Comparison of ENCODE assay signal across 1 cellular context in the genomic region with DNA sequence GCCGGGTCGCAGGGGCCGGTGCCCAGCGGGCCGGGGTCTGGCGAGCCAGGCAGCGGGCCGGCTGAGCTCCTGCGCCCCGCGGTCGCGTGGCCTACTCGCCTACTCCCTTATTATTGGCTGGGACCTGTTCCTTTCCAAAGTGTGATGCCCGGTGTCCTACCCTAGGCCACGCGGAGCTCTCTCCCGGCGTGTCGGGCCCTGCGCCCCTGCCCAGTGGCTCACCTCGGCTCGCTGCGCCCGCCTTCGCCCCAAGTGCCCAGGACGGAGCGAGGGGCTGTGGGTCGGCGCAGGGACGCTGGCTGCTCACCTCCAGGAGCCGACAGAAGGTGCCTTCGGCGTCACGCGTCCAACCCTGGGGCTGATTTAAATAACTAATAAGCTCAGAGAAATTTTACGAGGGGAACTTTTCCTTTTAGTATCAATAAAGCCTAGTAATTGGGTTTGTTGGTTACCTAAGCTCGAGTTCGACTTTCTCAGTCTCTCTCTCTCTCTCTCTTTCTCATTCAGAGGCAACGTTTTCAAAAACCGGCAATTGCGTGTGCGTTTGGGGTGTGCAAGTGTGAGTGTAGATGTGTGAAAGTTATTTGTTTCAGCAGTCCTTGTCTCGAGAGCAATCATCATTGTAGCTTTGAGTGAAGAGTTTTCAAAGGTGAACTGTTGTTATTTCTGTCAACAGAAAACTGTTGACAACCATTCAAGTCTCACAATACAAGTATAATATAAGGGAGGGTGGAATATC.
A peak's percentile ranks its signal among the peaks of the same experiment; 100 is the strongest.
TF ChIP-seq lines count a peak whose summit lies in the region.

No MANE protein-coding gene starts in this region.

TF ChIP-seq in GM23338, 12 proteins besides CTCF, POLR2A, EP300 and RAD21 (continued from another document):
- TF ChIP-seq, protein P1, sequence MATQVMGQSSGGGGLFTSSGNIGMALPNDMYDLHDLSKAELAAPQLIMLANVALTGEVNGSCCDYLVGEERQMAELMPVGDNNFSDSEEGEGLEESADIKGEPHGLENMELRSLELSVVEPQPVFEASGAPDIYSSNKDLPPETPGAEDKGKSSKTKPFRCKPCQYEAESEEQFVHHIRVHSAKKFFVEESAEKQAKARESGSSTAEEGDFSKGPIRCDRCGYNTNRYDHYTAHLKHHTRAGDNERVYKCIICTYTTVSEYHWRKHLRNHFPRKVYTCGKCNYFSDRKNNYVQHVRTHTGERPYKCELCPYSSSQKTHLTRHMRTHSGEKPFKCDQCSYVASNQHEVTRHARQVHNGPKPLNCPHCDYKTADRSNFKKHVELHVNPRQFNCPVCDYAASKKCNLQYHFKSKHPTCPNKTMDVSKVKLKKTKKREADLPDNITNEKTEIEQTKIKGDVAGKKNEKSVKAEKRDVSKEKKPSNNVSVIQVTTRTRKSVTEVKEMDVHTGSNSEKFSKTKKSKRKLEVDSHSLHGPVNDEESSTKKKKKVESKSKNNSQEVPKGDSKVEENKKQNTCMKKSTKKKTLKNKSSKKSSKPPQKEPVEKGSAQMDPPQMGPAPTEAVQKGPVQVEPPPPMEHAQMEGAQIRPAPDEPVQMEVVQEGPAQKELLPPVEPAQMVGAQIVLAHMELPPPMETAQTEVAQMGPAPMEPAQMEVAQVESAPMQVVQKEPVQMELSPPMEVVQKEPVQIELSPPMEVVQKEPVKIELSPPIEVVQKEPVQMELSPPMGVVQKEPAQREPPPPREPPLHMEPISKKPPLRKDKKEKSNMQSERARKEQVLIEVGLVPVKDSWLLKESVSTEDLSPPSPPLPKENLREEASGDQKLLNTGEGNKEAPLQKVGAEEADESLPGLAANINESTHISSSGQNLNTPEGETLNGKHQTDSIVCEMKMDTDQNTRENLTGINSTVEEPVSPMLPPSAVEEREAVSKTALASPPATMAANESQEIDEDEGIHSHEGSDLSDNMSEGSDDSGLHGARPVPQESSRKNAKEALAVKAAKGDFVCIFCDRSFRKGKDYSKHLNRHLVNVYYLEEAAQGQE (IDR thresholded peaks at IDR 0.05; ENCODE audit: unreplicated experiment), result no peak
- no peak for TF ChIP-seq JUNB (IDR thresholded peaks at IDR 0.05; ENCODE audit: unreplicated experiment)
- peak; percentile 99 for TF ChIP-seq EZH2 (IDR thresholded peaks at IDR 0.05; ENCODE audit: low read depth, unreplicated experiment)
- no peak for TF ChIP-seq POLR2AphosphoS5 (IDR thresholded peaks at IDR 0.05; ENCODE audit: low read depth)
- TF ChIP-seq, protein P2, sequence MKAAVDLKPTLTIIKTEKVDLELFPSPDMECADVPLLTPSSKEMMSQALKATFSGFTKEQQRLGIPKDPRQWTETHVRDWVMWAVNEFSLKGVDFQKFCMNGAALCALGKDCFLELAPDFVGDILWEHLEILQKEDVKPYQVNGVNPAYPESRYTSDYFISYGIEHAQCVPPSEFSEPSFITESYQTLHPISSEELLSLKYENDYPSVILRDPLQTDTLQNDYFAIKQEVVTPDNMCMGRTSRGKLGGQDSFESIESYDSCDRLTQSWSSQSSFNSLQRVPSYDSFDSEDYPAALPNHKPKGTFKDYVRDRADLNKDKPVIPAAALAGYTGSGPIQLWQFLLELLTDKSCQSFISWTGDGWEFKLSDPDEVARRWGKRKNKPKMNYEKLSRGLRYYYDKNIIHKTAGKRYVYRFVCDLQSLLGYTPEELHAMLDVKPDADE (IDR thresholded peaks at IDR 0.05), result no peak
- no peak for TF ChIP-seq CREB1 (CRISPR knock-in tag; IDR thresholded peaks at IDR 0.05; ENCODE audit: low read depth)
- no peak for TF ChIP-seq NANOG (IDR thresholded peaks at IDR 0.05; ENCODE audit: borderline replicate concordance)
- peak; percentile 80 for TF ChIP-seq EZH2phosphoT487 (IDR thresholded peaks at IDR 0.05; ENCODE audit: unreplicated experiment)
- no peak for TF ChIP-seq STAT1 (IDR thresholded peaks at IDR 0.05; ENCODE audit: unreplicated experiment)
- TF ChIP-seq, protein P3, sequence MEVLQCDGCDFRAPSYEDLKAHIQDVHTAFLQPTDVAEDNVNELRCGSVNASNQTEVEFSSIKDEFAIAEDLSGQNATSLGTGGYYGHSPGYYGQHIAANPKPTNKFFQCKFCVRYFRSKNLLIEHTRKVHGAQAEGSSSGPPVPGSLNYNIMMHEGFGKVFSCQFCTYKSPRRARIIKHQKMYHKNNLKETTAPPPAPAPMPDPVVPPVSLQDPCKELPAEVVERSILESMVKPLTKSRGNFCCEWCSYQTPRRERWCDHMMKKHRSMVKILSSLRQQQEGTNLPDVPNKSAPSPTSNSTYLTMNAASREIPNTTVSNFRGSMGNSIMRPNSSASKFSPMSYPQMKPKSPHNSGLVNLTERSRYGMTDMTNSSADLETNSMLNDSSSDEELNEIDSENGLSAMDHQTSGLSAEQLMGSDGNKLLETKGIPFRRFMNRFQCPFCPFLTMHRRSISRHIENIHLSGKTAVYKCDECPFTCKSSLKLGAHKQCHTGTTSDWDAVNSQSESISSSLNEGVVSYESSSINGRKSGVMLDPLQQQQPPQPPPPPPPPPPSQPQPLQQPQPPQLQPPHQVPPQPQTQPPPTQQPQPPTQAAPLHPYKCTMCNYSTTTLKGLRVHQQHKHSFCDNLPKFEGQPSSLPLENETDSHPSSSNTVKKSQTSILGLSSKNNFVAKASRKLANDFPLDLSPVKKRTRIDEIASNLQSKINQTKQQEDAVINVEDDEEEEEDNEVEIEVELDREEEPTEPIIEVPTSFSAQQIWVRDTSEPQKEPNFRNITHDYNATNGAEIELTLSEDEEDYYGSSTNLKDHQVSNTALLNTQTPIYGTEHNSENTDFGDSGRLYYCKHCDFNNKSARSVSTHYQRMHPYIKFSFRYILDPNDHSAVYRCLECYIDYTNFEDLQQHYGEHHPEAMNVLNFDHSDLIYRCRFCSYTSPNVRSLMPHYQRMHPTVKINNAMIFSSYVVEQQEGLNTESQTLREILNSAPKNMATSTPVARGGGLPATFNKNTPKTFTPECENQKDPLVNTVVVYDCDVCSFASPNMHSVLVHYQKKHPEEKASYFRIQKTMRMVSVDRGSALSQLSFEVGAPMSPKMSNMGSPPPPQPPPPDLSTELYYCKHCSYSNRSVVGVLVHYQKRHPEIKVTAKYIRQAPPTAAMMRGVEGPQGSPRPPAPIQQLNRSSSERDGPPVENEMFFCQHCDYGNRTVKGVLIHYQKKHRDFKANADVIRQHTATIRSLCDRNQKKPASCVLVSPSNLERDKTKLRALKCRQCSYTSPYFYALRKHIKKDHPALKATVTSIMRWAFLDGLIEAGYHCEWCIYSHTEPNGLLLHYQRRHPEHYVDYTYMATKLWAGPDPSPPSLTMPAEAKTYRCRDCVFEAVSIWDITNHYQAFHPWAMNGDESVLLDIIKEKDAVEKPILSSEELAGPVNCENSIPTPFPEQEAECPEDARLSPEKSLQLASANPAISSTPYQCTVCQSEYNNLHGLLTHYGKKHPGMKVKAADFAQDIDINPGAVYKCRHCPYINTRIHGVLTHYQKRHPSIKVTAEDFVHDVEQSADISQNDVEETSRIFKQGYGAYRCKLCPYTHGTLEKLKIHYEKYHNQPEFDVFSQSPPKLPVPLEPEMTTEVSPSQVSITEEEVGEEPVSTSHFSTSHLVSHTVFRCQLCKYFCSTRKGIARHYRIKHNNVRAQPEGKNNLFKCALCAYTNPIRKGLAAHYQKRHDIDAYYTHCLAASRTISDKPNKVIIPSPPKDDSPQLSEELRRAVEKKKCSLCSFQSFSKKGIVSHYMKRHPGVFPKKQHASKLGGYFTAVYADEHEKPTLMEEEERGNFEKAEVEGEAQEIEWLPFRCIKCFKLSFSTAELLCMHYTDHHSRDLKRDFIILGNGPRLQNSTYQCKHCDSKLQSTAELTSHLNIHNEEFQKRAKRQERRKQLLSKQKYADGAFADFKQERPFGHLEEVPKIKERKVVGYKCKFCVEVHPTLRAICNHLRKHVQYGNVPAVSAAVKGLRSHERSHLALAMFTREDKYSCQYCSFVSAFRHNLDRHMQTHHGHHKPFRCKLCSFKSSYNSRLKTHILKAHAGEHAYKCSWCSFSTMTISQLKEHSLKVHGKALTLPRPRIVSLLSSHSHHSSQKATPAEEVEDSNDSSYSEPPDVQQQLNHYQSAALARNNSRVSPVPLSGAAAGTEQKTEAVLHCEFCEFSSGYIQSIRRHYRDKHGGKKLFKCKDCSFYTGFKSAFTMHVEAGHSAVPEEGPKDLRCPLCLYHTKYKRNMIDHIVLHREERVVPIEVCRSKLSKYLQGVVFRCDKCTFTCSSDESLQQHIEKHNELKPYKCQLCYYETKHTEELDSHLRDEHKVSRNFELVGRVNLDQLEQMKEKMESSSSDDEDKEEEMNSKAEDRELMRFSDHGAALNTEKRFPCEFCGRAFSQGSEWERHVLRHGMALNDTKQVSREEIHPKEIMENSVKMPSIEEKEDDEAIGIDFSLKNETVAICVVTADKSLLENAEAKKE (CRISPR knock-in tag; IDR thresholded peaks at IDR 0.05), result no peak
- TF ChIP-seq ZNF114 (CRISPR knock-in tag; IDR thresholded peaks at IDR 0.05), result no peak
